ENCODE assay signal across 1 cellular context in genomic region chr1:56585985-56586384, GRCh38.
TF ChIP-seq lines count a peak whose summit lies in the region.

No MANE protein-coding gene starts in this region.

TF ChIP-seq in HepG2, 621 proteins besides CTCF, POLR2A, EP300 and RAD21:
- TF ChIP-seq HNF1A (IDR thresholded peaks at IDR 0.05; ENCODE audit: low read depth), result peak; percentile 70
- TF ChIP-seq HNF1A (CRISPR knock-in tag; IDR thresholded peaks at IDR 0.05; ENCODE audit: borderline replicate concordance), result peak; percentile 59; the same call in 1 of the 2 replicates
- TF ChIP-seq YY1 (IDR thresholded peaks at IDR 0.05; ENCODE audit: insufficient read depth, insufficient replicate concordance, low read depth, low read length), result peak; percentile 58
- no peak for TF ChIP-seq GATA4 (IDR thresholded peaks at IDR 0.05; ENCODE audit: borderline replicate concordance, low read depth)
- TF ChIP-seq HNRNPUL1 (IDR thresholded peaks at IDR 0.05; ENCODE audit: low read depth, low read length), result 0 out of 2 replicates have a peak, but pooled peaks have one; percentile 24
- peak; percentile 54; the same call in 1 of the 2 replicates for TF ChIP-seq ZNF644 (CRISPR knock-in tag; IDR thresholded peaks at IDR 0.05; ENCODE audit: low read depth)
- TF ChIP-seq ATF3 (CRISPR knock-in tag; IDR thresholded peaks at IDR 0.05), result no peak
